ENCODE assay signal across 8 cellular contexts in genomic region chrX:13506574-13506973, GRCh38.
DNase-seq lines count a peak whose midpoint lies in the region; ATAC-seq, FAIRE-seq and TF ChIP-seq lines count a peak whose summit lies in the region.

No MANE protein-coding gene starts in this region.

- peak; percentile 63 for DNase-seq in NCI-H82 (lab: John Stamatoyannopoulos, UW)
- DNase-seq in NCI-H82 treated with DMSO at 0.1 percent for 48 hours (lab: John Stamatoyannopoulos, UW; ENCODE audit: unreplicated experiment), result no peak
- DNase-seq in NCI-H446 treated with DMSO at 0.1 percent for 48 hours (lab: John Stamatoyannopoulos, UW), result peak; percentile 6
- peak; percentile 47 to 55 for DNase-seq in activated CD4-positive, alpha-beta T cell treated with anti-CD3 and anti-CD28 coated beads, Interleukin-2, amount 50 U/mL, for 48 hours
- peak in 8 of 9 donors; percentile 10 to 47 (median 32) for DNase-seq in naive thymus-derived CD4-positive, alpha-beta T cell
- DNase-seq in transverse colon, result peak; percentile 56

- peak; percentile 64 for FAIRE-seq in endometrium (lab: Jason Lieb, UNC)

- H3K4me3 ChIP-seq in naive thymus-derived CD4-positive, alpha-beta T cell (ENCODE audit: low read length), result no peak overlapping the region
- H3K4me3 ChIP-seq in transverse colon, result no peak overlapping the region

- WGBS in transverse colon (ENCODE audit: low coverage in 1 of 2), 2 donors, result 0 to 10% methylated on average over 3 to 5 of the region's 5 CpGs

- no peak overlapping the region for H3K27ac ChIP-seq in naive thymus-derived CD4-positive, alpha-beta T cell (ENCODE audit: low read depth, low read length)
- no peak overlapping the region for H3K27ac ChIP-seq in transverse colon

- POLR2A ChIA-PET in naive thymus-derived CD4-positive, alpha-beta T cell (lab: Charles Lee), result interaction anchor here (1.3 to 1.7 kb wide), 2 partner anchors 523 to 525 kb away, joined by 5 to 7 read pairs; partner anchors contain the start of gene GEMIN8

- no peaks in the 10 kb centered on the region for H3K36me3 Mint-ChIP-seq in naive thymus-derived CD4-positive, alpha-beta T cell

- no peaks in the 10 kb centered on the region for H3K9me3 Mint-ChIP-seq in naive thymus-derived CD4-positive, alpha-beta T cell

- no peak overlapping the region for H3K4me3 Mint-ChIP-seq in naive thymus-derived CD4-positive, alpha-beta T cell

- H3K36me3 ChIP-seq in naive thymus-derived CD4-positive, alpha-beta T cell (ENCODE audit: control insufficient read depth in 2 of 3, insufficient read depth in 3 of 3, low read length in 3 of 3), result no peaks in the 10 kb centered on the region
- H3K36me3 ChIP-seq in transverse colon, result no peaks in the 10 kb centered on the region

- peak overlapping the region in 1 of 9 donors; percentile 15 for H3K27ac Mint-ChIP-seq in naive thymus-derived CD4-positive, alpha-beta T cell

- H3K27me3 ChIP-seq in naive thymus-derived CD4-positive, alpha-beta T cell (ENCODE audit: control insufficient read depth in 2 of 2, insufficient read depth in 2 of 2, low read length in 2 of 2), result no peaks in the 10 kb centered on the region
- no peaks in the 10 kb centered on the region for H3K27me3 ChIP-seq in transverse colon

- ATAC-seq in naive thymus-derived CD4-positive, alpha-beta T cell, result no peak
- ATAC-seq in GM19467 (IDR thresholded peaks at IDR 0.05; ENCODE audit: unreplicated experiment), result no peak

- peak; percentile 64 to 87 (median 71) for TF ChIP-seq CTCF in transverse colon (IDR thresholded peaks at IDR 0.05)

- H3K4me1 ChIP-seq in naive thymus-derived CD4-positive, alpha-beta T cell (ENCODE audit: control insufficient read depth in 2 of 2, insufficient read depth in 2 of 2, low read length in 2 of 2), result no peaks in the 10 kb centered on the region
- no peaks in the 10 kb centered on the region for H3K4me1 ChIP-seq in transverse colon

- intact Hi-C loops in naive thymus-derived CD4-positive, alpha-beta T cell (cut with micrococcal nuclease), result loop anchor here (1.0 to 10.0 kb wide), 6 partner anchors 140 to 1636 kb away; no protein-coding TSS in a partner anchor
- intact Hi-C loops in transverse colon (cut with DNase I; ENCODE audit: low total_unique reads), result loop anchor here (5.0 kb wide), 1 partner anchor 526 kb away; no protein-coding TSS in a partner anchor

- peaks cover 0 to 8% (median 2%) of the 10 kb centered on the region in 7 donors for H3K4me1 Mint-ChIP-seq in naive thymus-derived CD4-positive, alpha-beta T cell

- CTCF ChIA-PET in naive thymus-derived CD4-positive, alpha-beta T cell (lab: Charles Lee), result interaction anchor here (0.7 to 2.7 kb wide), 8 partner anchors 125 to 529 kb away, joined by 3 to 25 read pairs (median 5); partner anchors contain the start of genes GEMIN8 and TCEANC

- no peaks in the 10 kb centered on the region for H3K9me3 ChIP-seq in naive thymus-derived CD4-positive, alpha-beta T cell (ENCODE audit: control insufficient read depth in 2 of 3, low read length in 3 of 3)
- H3K9me3 ChIP-seq in transverse colon, result no peaks in the 10 kb centered on the region

- no peak for TF ChIP-seq POLR2A in transverse colon (IDR thresholded peaks at IDR 0.05)

- in situ Hi-C loops in transverse colon (cut with MboI; ENCODE audit: low pct_ligation_motif_present in 1 of 4, low pct_unique_long_range_greater_than_20kb in 1 of 4, low sequenced_read_pairs in 3 of 4), result loop anchor here (5.0 to 25.0 kb wide), 6 partner anchors 131 to 694 kb away; partner anchors contain the start of gene GEMIN8 (in 1 of the 4)

- no peaks in the 10 kb centered on the region for H3K27me3 Mint-ChIP-seq in naive thymus-derived CD4-positive, alpha-beta T cell

- no peak for TF ChIP-seq EP300 in transverse colon (IDR thresholded peaks at IDR 0.05; ENCODE audit: low read depth)
